Comparison of ENCODE assay signal across 18 cellular contexts in genomic region chr6:87183687-87184086, GRCh38. TPM values are rescaled to one million over a fixed set of nuclear protein-coding genes. Genes with fewer than 3 reads are reported as not detected.
A peak's percentile ranks its signal among the peaks of the same experiment; 100 is the strongest.
DNase-seq lines count a peak whose midpoint lies in the region; ATAC-seq, FAIRE-seq and TF ChIP-seq lines count a peak whose summit lies in the region.
"Had no signal": no experiment of that assay in that cellular context is flagged by ENCODE, and none has a peak within 500 bp of the region (broad histone marks: within the 10 kb centered on the region; RNA-seq: fewer than 3 reads in every experiment).

No MANE protein-coding gene starts in this region.

- no peaks in the 10 kb centered on the region for H3K27me3 ChIP-seq in RWPE2 (ENCODE audit: insufficient read depth, poor library complexity, severe bottlenecking)
- H3K27me3 ChIP-seq in SJCRH30 = no peaks in the 10 kb centered on the region
- H3K27me3 ChIP-seq: ascending aorta; BLaER1 treated with 17β-estradiol and CSF1 and Interleukin-3, amounts not matched to agents 10 nM and 100 nM had no signal

- peak; percentile 45 for FAIRE-seq in GM18507 (lab: Jason Lieb, UNC)
- FAIRE-seq: TTC549 had no signal

- H3K4me3 ChIP-seq in RWPE2 (ENCODE audit: severe bottlenecking) (no peak overlapping the region), SJCRH30 (no peak overlapping the region)
- H3K4me3 ChIP-seq: ascending aorta; BLaER1 treated with 17β-estradiol and CSF1 and Interleukin-3, amounts not matched to agents 10 nM and 100 nM; left ventricle myocardium inferior had no signal

- H3K4me1 ChIP-seq in RWPE2 (ENCODE audit: insufficient read depth, poor library complexity, severe bottlenecking) = peaks cover 7% of the 10 kb centered on the region
- H3K4me1 ChIP-seq in SJCRH30 = 0 out of 2 replicates have a peak, but pooled peaks cover 4% of the 10 kb centered on the region
- H3K4me1 ChIP-seq: ascending aorta had no signal

- peak; percentile 48; the same call in 2 of the 3 replicates for ATAC-seq in RWPE2 (ENCODE audit: low read depth)
- no peak for ATAC-seq in HG03039 (IDR thresholded peaks at IDR 0.05; ENCODE audit: unreplicated experiment)
- ATAC-seq: sciatic nerve had no signal

- TF ChIP-seq CTCF in RWPE2 (IDR thresholded peaks at IDR 0.05; ENCODE audit: poor library complexity, severe bottlenecking) = no peak

- peak; percentile 14 for DNase-seq in AG20443 (ENCODE audit: low spot score)
- no peak for DNase-seq in GM18507 (ENCODE audit: extremely low spot score, insufficient read length, low read depth)
- no peak for DNase-seq in RWPE2 (ENCODE audit: low spot score)
- peak; percentile 87 for DNase-seq in fibroblast of peridontal ligament (ENCODE audit: extremely low read depth)
- DNase-seq in HuH-7 (ENCODE audit: low spot score) = no peak
- no peak for DNase-seq in SJCRH30
- DNase-seq in UCSD-AML1 (lab: John Stamatoyannopoulos, UW; ENCODE audit: unreplicated experiment) = no peak
- DNase-seq: DND-41, left ventricle myocardium inferior, natural killer cell, NCI-H1694 treated with DMSO at 0.1 percent for 48 hours, SIG-M5 had no signal

- no peak overlapping the region for H3K27ac ChIP-seq in RWPE2 (ENCODE audit: poor library complexity, severe bottlenecking)
- H3K27ac ChIP-seq in SJCRH30 = no peak overlapping the region
- H3K27ac ChIP-seq: ascending aorta; BLaER1 treated with 17β-estradiol and CSF1 and Interleukin-3, amounts not matched to agents 10 nM and 100 nM; KMS-11; left ventricle myocardium inferior had no signal

- H3K9me3 ChIP-seq in RWPE2 (ENCODE audit: severe bottlenecking) (no peaks in the 10 kb centered on the region), SJCRH30 (replicated peaks) (no peaks in the 10 kb centered on the region)
- H3K9me3 ChIP-seq: ascending aorta; BLaER1 treated with 17β-estradiol and CSF1 and Interleukin-3, amounts not matched to agents 10 nM and 100 nM; left ventricle myocardium inferior had no signal

- H3K36me3 ChIP-seq in RWPE2 (ENCODE audit: low read depth) (peaks cover 17% of the 10 kb centered on the region), SJCRH30 (no peaks in the 10 kb centered on the region; the same call in 1 of the 2 replicates)
- H3K36me3 ChIP-seq: left ventricle myocardium inferior had no signal

RNA-seq across cellular contexts. Expression of gene ZNF292, which starts 28.3 kb away (rescaled TPM):
- total RNA-seq in SJCRH30 (2014; rRNA removed; shearing (Covaris generic)) = 25.8 and 29.3 TPM in 2 replicates

Comparison
In these comparisons a context has a peak if more than half of its experiments do, and no peak if none do; other contexts are left out.
1. DNase-seq: peak in AG20443 (single experiment) and fibroblast of peridontal ligament (single experiment); none in GM18507 (single experiment), RWPE2 (single experiment), HuH-7 (single experiment), SJCRH30 (0 of 2) and UCSD-AML1 (single experiment).